ENCODE assay signal across 8 cellular contexts in the genomic region with DNA sequence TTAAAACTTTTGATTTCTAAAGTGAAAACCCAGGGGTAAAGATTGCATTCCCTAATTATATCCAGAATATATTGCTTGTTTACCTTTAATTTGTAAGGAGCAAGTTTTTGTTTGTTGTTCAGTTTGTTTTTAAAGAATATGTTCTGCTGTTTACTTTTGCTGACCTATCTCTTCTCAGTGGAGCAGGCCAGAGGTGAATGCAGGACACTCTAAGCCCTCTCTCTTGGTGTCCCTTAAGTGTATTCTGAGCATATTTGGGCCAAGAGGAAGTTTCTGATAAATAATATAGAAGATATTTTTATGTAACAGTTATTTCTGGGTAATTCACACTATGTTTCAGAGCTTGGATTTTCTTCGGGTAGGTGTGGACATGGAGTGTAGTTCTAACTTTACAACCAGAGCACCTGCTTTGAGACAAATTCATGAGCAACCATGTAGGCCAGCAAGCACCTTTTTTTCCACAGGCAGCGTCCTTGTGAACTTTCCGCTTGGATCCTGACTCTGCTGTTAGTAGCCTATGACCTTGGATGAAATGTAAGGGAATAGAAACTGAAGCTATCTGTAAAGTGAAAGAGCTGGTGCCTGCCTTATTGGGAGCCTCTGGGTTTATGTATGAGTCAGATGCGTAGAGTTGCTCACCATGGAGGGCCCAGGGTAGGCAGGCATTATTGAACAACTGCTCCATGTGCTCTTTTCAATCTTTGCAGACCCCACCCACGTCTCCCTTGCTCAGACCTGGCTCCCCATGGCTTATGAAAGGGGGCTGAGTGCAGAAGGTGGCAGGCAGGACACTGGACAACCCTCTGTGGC. TPM values are rescaled to one million over a fixed set of nuclear protein-coding genes. Genes with fewer than 3 reads are reported as not detected.
DNase-seq lines count a peak whose midpoint lies in the region; ATAC-seq, FAIRE-seq and TF ChIP-seq lines count a peak whose summit lies in the region.

No MANE protein-coding gene starts in this region.

- no peak overlapping the region for H3K27ac ChIP-seq in HCT116 (ENCODE audit: low read depth, low read length)
- H3K27ac ChIP-seq in RWPE1, result peak overlapping the region; percentile 24
- peak overlapping the region; percentile 54 for H3K27ac ChIP-seq in cardiac muscle cell

- no peaks in the 10 kb centered on the region for H3K9me2 ChIP-seq in HCT116 (ENCODE audit: insufficient read depth)

- no peaks in the 10 kb centered on the region for H3K9me3 ChIP-seq in HCT116 (ENCODE audit: control insufficient read depth in 1 of 2, insufficient read depth in 1 of 2, low read depth in 1 of 2, low read length in 2 of 2)
- no peaks in the 10 kb centered on the region for H3K9me3 ChIP-seq in cardiac muscle cell (ENCODE audit: low read depth)
- no peaks in the 10 kb centered on the region for H3K9me3 ChIP-seq in BE2C

- H3K9ac ChIP-seq in HCT116 (ENCODE audit: low read length), result no peak overlapping the region; the same call in 1 of the 2 replicates

- intact Hi-C loops in HCT116 (cut with micrococcal nuclease), result no loop called here

- peaks cover 77% of the 10 kb centered on the region for H3K79me2 ChIP-seq in HCT116 (ENCODE audit: insufficient read depth, low read length)

- TF ChIP-seq RAD21 in HCT116 (IDR thresholded peaks at IDR 0.05; ENCODE audit: low read depth), result no peak

- DNase-seq in GM12892 (ENCODE audit: insufficient read length), result no peak
- no peak for DNase-seq in HCT116 (ENCODE audit: low read depth, low spot score)
- DNase-seq in RWPE1 (ENCODE audit: low spot score), result peak; percentile 24
- DNase-seq in cardiac muscle cell (ENCODE audit: low read depth in 1 of 2, low spot score in 1 of 2), result no peak
- DNase-seq in activated gamma-delta T cell treated with Interleukin-2 at 50 U/mL for 16 hours, result no peak
- no peak for DNase-seq in BE2C

- H3K4me1 ChIP-seq in HCT116 (ENCODE audit: control insufficient read depth in 1 of 2, insufficient read depth in 2 of 2, low read length in 2 of 2) (peaks cover 24 to 55% of the 10 kb centered on the region in 2 experiments), cardiac muscle cell (ENCODE audit: low read depth) (peaks cover 3% of the 10 kb centered on the region), BE2C (peaks cover 7% of the 10 kb centered on the region)

- H3K27ac Mint-ChIP-seq in stimulated activated memory B cell treated with anti-CD40 and anti-IgM and Interleukin-4, amounts not matched to agents 10 μg/mL and 1 μg/mL and 100 μg/mL, for 72 hours, result peak overlapping the region; percentile 83

- no TSS peak for BruUV-seq in HCT116 (replicated peaks; lab: Mats Ljungman, UMichigan)

- H4K20me1 ChIP-seq in HCT116 (ENCODE audit: insufficient read depth), result no peaks in the 10 kb centered on the region

- H3K9me3 Mint-ChIP-seq in stimulated activated memory B cell treated with anti-CD40 and anti-IgM and Interleukin-4, amounts not matched to agents 10 μg/mL and 1 μg/mL and 100 μg/mL, for 72 hours, result no peaks in the 10 kb centered on the region

- peaks cover 68% of the 10 kb centered on the region for H3K4me1 Mint-ChIP-seq in stimulated activated memory B cell treated with anti-CD40 and anti-IgM and Interleukin-4, amounts not matched to agents 10 μg/mL and 1 μg/mL and 100 μg/mL, for 72 hours

- TF ChIP-seq CTCF in HCT116 (IDR thresholded peaks at IDR 0.05 in 2 of 3, conservative IDR thresholded peaks at IDR 0.05 in 1 of 3; ENCODE audit: borderline replicate concordance in 1 of 3, insufficient read depth in 1 of 3, low read depth in 2 of 3, low read length in 2 of 3) (no peak), RWPE1 (conservative IDR thresholded peaks at IDR 0.05; ENCODE audit: low read depth) (no peak), cardiac muscle cell (IDR thresholded peaks at IDR 0.05; ENCODE audit: low read depth, low read length) (no peak), BE2C (IDR thresholded peaks at IDR 0.05; ENCODE audit: low read depth, low read length) (no peak)

- FAIRE-seq in GM12892 (lab: Jason Lieb, UNC), result peak; percentile 54

- no peaks in the 10 kb centered on the region for H3K27me3 ChIP-seq in HCT116 (ENCODE audit: insufficient read depth, low read length)
- no peaks in the 10 kb centered on the region for H3K27me3 ChIP-seq in cardiac muscle cell
- H3K27me3 ChIP-seq in BE2C, result no peaks in the 10 kb centered on the region

- H3K4me3 ChIP-seq in HCT116 (replicated peaks in 1 of 2; ENCODE audit: low read depth in 1 of 2, low read length in 2 of 2), result no peak overlapping the region
- H3K4me3 ChIP-seq in cardiac muscle cell, result no peak overlapping the region
- no peak overlapping the region for H3K4me3 ChIP-seq in BE2C (ENCODE audit: low read depth, low read length)

- RAD21 ChIA-PET in HCT116 (lab: Charles Lee; ENCODE audit: low non-redundant PET in 1 of 2, low total read pairs in 2 of 2, uncharacterized antibody in 2 of 2, unreplicated experiment in 2 of 2), result no interaction called here

- TF ChIP-seq POLR2A in GM12892 (IDR thresholded peaks at IDR 0.05; ENCODE audit: low read depth, low read length) (peak; percentile 34; the same call in 1 of the 2 replicates), HCT116 (IDR thresholded peaks at IDR 0.05; ENCODE audit: borderline replicate concordance, extremely low read depth, insufficient read depth, insufficient read length) (no peak)

- ATAC-seq in HCT116, result no peak
- ATAC-seq in stimulated activated memory B cell treated with anti-CD40 and anti-IgM and Interleukin-4, amounts not matched to agents 10 μg/mL and 1 μg/mL and 100 μg/mL, for 72 hours, result peak; percentile 83
- no peak for ATAC-seq in HG03469 (IDR thresholded peaks at IDR 0.05; ENCODE audit: unreplicated experiment)

- peak overlapping the region; percentile 70; the same call in 1 of the 2 replicates for H3K4me2 ChIP-seq in HCT116 (ENCODE audit: low read length)

- H3K36me3 ChIP-seq in HCT116 (ENCODE audit: control insufficient read depth in 1 of 2, insufficient read depth in 2 of 2, low read length in 2 of 2), result peaks cover 2 to 11% of the 10 kb centered on the region in 2 experiments; a peak in 2 of 4 replicates
- H3K36me3 ChIP-seq in cardiac muscle cell, result peaks cover 22% of the 10 kb centered on the region
- peaks cover 36% of the 10 kb centered on the region for H3K36me3 ChIP-seq in BE2C

- POLR2A ChIA-PET in HCT116 (lab: Charles Lee), result interaction anchor here (0.9 kb wide), 1 partner anchor 16 kb away, joined by 3 read pairs; a partner anchor contains a TSS
- POLR2A ChIA-PET in RWPE1 (lab: Yijun Ruan, JAX; ENCODE audit: low non-redundant PET), result no interaction called here

- H3K4me3 Mint-ChIP-seq in stimulated activated memory B cell treated with anti-CD40 and anti-IgM and Interleukin-4, amounts not matched to agents 10 μg/mL and 1 μg/mL and 100 μg/mL, for 72 hours, result peak overlapping the region; percentile 40

- no peak overlapping the region for H2AFZ ChIP-seq in HCT116 (ENCODE audit: low read depth, low read length, poor library complexity, severe bottlenecking)

- H3K36me3 Mint-ChIP-seq in stimulated activated memory B cell treated with anti-CD40 and anti-IgM and Interleukin-4, amounts not matched to agents 10 μg/mL and 1 μg/mL and 100 μg/mL, for 72 hours, result peaks cover 25% of the 10 kb centered on the region

- no peaks in the 10 kb centered on the region for H3K27me3 Mint-ChIP-seq in stimulated activated memory B cell treated with anti-CD40 and anti-IgM and Interleukin-4, amounts not matched to agents 10 μg/mL and 1 μg/mL and 100 μg/mL, for 72 hours

- CTCF ChIA-PET in HCT116 (lab: Charles Lee), result no interaction called here
- CTCF ChIA-PET in RWPE1 (lab: Yijun Ruan, JAX), result no interaction called here

TF ChIP-seq in HCT116, 20 proteins besides CTCF, POLR2A, EP300 and RAD21 (continues in another document):
- TF ChIP-seq ELF1 (IDR thresholded peaks at IDR 0.05; ENCODE audit: borderline replicate concordance, low read depth) (no peak), EZH2phosphoT487 (IDR thresholded peaks at IDR 0.05; ENCODE audit: borderline replicate concordance) (no peak), SP1 (IDR thresholded peaks at IDR 0.05; ENCODE audit: low read depth) (no peak), YY1 (IDR thresholded peaks at IDR 0.05; ENCODE audit: extremely low read depth, insufficient replicate concordance, low read depth, low read length) (no peak), FOSL1 (IDR thresholded peaks at IDR 0.05; ENCODE audit: low read depth) (no peak)
- TF ChIP-seq, protein P1, sequence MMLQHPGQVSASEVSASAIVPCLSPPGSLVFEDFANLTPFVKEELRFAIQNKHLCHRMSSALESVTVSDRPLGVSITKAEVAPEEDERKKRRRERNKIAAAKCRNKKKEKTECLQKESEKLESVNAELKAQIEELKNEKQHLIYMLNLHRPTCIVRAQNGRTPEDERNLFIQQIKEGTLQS (IDR thresholded peaks at IDR 0.05), result no peak
- TF ChIP-seq, protein P2, sequence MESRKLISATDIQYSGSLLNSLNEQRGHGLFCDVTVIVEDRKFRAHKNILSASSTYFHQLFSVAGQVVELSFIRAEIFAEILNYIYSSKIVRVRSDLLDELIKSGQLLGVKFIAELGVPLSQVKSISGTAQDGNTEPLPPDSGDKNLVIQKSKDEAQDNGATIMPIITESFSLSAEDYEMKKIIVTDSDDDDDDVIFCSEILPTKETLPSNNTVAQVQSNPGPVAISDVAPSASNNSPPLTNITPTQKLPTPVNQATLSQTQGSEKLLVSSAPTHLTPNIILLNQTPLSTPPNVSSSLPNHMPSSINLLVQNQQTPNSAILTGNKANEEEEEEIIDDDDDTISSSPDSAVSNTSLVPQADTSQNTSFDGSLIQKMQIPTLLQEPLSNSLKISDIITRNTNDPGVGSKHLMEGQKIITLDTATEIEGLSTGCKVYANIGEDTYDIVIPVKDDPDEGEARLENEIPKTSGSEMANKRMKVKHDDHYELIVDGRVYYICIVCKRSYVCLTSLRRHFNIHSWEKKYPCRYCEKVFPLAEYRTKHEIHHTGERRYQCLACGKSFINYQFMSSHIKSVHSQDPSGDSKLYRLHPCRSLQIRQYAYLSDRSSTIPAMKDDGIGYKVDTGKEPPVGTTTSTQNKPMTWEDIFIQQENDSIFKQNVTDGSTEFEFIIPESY (IDR thresholded peaks at IDR 0.05; ENCODE audit: extremely low read depth, insufficient replicate concordance, low read length), result no peak

RNA-seq across cellular contexts. Expression of a gene that starts 16.1 kb away (rescaled TPM):
- polyA plus RNA-seq in GM12892 (2012; ENCODE audit: missing spikeins), result 37.3 TPM
- total RNA-seq in HCT116 (2021; ENCODE audit: unreplicated experiment) (69.1 TPM), cardiac muscle cell (110 and 111 TPM in 2 replicates)
- 58.9 and 60.7 TPM in 2 replicates for polyA plus RNA-seq in HCT116 (2012)
- 71.9 and 80.0 TPM in 2 replicates for polyA plus RNA-seq in cardiac muscle cell
- 162 TPM for polyA plus RNA-seq in BE2C (2012; ENCODE audit: insufficient read depth, insufficient read length, low read depth)

RNA-seq across cellular contexts. Expression of a gene that starts 40.5 kb away (rescaled TPM):
- 40.7 TPM for polyA plus RNA-seq in GM12892 (2012; ENCODE audit: missing spikeins)
- 67.3 TPM for total RNA-seq in HCT116 (2021; ENCODE audit: unreplicated experiment)
- polyA plus RNA-seq in HCT116 (2012), result 71.0 and 78.4 TPM in 2 replicates
- 318 and 319 TPM in 2 replicates for total RNA-seq in cardiac muscle cell
- 124 and 144 TPM in 2 replicates for polyA plus RNA-seq in cardiac muscle cell
- polyA plus RNA-seq in BE2C (2012; ENCODE audit: insufficient read depth, insufficient read length, low read depth), result 183 TPM

RNA-seq across cellular contexts. Expression of a gene that starts 48.8 kb away (rescaled TPM):
- 57.8 TPM for polyA plus RNA-seq in GM12892 (2012; ENCODE audit: missing spikeins)
- 119 TPM for total RNA-seq in HCT116 (2021; ENCODE audit: unreplicated experiment)
- 75.8 and 99.0 TPM in 2 replicates for polyA plus RNA-seq in HCT116 (2012)
- 52.3 and 65.2 TPM in 2 replicates for total RNA-seq in cardiac muscle cell
- 62.1 and 78.1 TPM in 2 replicates for polyA plus RNA-seq in cardiac muscle cell
- polyA plus RNA-seq in BE2C (2012; ENCODE audit: insufficient read depth, insufficient read length, low read depth), result 313 TPM
